ENCODE assay signal across 9 cellular contexts in the genomic region with DNA sequence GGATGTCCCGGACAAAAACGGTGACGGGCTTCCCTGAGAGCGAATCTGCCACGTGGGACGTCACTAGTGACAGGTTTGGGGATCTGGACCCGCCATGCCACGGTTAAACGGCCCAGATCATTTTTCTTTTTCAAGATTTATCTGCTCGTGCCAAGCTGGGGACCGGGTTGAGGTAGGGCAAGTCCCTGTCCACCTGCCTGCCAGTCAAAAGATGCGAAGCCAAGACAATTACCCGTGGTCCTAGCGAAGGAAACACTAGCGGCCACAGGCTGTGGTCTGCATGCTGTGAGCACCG. TPM values are rescaled to one million over a fixed set of nuclear protein-coding genes. Genes with fewer than 3 reads are reported as not detected.
DNase-seq lines count a peak whose midpoint lies in the region; ATAC-seq and TF ChIP-seq lines count a peak whose summit lies in the region.
"Had no signal": no experiment of that assay in that cellular context is flagged by ENCODE, and none has a peak within 500 bp of the region (broad histone marks: within the 10 kb centered on the region; RNA-seq: fewer than 3 reads in every experiment).

No MANE protein-coding gene starts in this region.

- H3K9me3 Mint-ChIP-seq in MCF 10A (ENCODE audit: unreplicated experiment), result no peaks in the 10 kb centered on the region
- no peaks in the 10 kb centered on the region for H3K9me3 Mint-ChIP-seq in mesothelial cell of epicardium
- H3K9me3 Mint-ChIP-seq: activated naive CD4-positive, alpha-beta T cell treated with anti-CD3 and anti-CD28 coated beads, Interleukin-2, amount 50 U/mL, for 72 hours had no signal

- BruUV-seq in MCF 10A (replicated peaks; lab: Mats Ljungman, UMichigan), result no TSS peak

- H3K36me3 Mint-ChIP-seq in MCF 10A (ENCODE audit: insufficient read depth, unreplicated experiment), result no peaks in the 10 kb centered on the region
- no peaks in the 10 kb centered on the region for H3K36me3 Mint-ChIP-seq in mesothelial cell of epicardium

- ATAC-seq in HG03066 (IDR thresholded peaks at IDR 0.05; ENCODE audit: low read depth, unreplicated experiment), result peak; percentile 14
- no peak for ATAC-seq in GM18861 (IDR thresholded peaks at IDR 0.05; ENCODE audit: unreplicated experiment)

- TF ChIP-seq CTCF in MCF 10A (IDR thresholded peaks at IDR 0.05; ENCODE audit: unreplicated experiment) (no peak), mesothelial cell of epicardium (IDR thresholded peaks at IDR 0.05; ENCODE audit: unreplicated experiment) (no peak)

- intact Hi-C loops in MCF 10A (cut with micrococcal nuclease), result no loop called here

- POLR2A ChIA-PET in MCF 10A (lab: Yijun Ruan, JAX), result interaction anchor here (1.3 kb wide), 1 partner anchor 295 kb away, joined by 4 read pairs; no protein-coding TSS in a partner anchor

- H3K27ac Mint-ChIP-seq in MCF 10A (ENCODE audit: low read depth, unreplicated experiment) (no peak overlapping the region), mesothelial cell of epicardium (no peak overlapping the region)

- CTCF ChIA-PET in MCF 10A (lab: Yijun Ruan, JAX), result interaction anchor here (0.7 to 2.1 kb wide), 9 partner anchors 16 to 244 kb away, joined by 3 to 11 read pairs (median 5); no protein-coding TSS in a partner anchor

- H3K27me3 Mint-ChIP-seq in MCF 10A (ENCODE audit: insufficient read depth, unreplicated experiment) (peaks cover 48% of the 10 kb centered on the region), mesothelial cell of epicardium (ENCODE audit: low read depth) (peaks cover 75% of the 10 kb centered on the region)

- H3K4me3 Mint-ChIP-seq in MCF 10A (ENCODE audit: unreplicated experiment), result peak overlapping the region; percentile 71
- peak overlapping the region; percentile 64 for H3K4me3 Mint-ChIP-seq in mesothelial cell of epicardium

- peak; percentile 18 for DNase-seq in Ammon's horn (ENCODE audit: low spot score)
- DNase-seq in MCF 10A (ENCODE audit: unreplicated experiment), result no peak
- no peak for DNase-seq in mesothelial cell of epicardium (ENCODE audit: low spot score in 2 of 2, unreplicated experiment in 2 of 2)
- DNase-seq in AML-193 (lab: John Stamatoyannopoulos, UW), result no peak
- DNase-seq in activated gamma-delta T cell (lab: John Stamatoyannopoulos, UW), result no peak
- DNase-seq in NCI-H524 (lab: John Stamatoyannopoulos, UW), result no peak

- H3K4me1 Mint-ChIP-seq in MCF 10A (ENCODE audit: insufficient read depth, unreplicated experiment) (peaks cover 12% of the 10 kb centered on the region), mesothelial cell of epicardium (peaks cover 9% of the 10 kb centered on the region)

RNA-seq across cellular contexts. Expression of gene BATF3, which starts 0.9 kb away (rescaled TPM):
- total RNA-seq in MCF 10A (2022), result 0.96 and 1.5 TPM in 2 replicates
- total RNA-seq in mesothelial cell of epicardium, result 0.84 to 1.0 TPM (median 1.0 TPM) in 3 replicates
